Comparison of ENCODE assay signal across 14 cellular contexts in the genomic region with DNA sequence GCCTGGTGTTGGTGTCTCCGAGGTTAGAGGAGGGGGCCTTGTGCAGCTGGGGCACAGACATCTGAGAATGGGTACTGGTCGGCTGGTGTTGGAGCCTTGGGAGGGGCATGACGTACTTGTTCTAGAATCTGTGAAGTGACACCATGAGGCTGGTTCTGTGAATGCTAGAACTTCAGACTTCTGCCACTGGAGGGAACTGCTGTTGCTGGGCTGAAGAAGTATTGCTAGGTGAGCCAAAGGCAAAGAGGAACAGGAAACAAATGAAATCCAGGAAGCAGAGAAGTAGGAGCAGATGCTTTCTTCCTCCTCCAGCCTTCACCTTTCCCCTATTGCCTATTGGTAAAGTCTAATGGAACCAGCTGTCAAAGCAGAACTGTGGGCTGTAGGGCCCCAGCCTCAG.
A peak's percentile ranks its signal among the peaks of the same experiment; 100 is the strongest.
DNase-seq lines count a peak whose midpoint lies in the region; ATAC-seq and TF ChIP-seq lines count a peak whose summit lies in the region.
"Had no signal": no experiment of that assay in that cellular context is flagged by ENCODE, and none has a peak within 500 bp of the region (broad histone marks: within the 10 kb centered on the region; RNA-seq: fewer than 3 reads in every experiment).

No MANE protein-coding gene starts in this region.

- H3K9me3 ChIP-seq in mammary epithelial cell (replicated peaks; ENCODE audit: insufficient read depth, low read length): no peaks in the 10 kb centered on the region
- H3K9me3 ChIP-seq in neural progenitor cell (ENCODE audit: low read depth): no peaks in the 10 kb centered on the region
- H3K9me3 ChIP-seq: tibial artery had no signal

- H3K27me3 ChIP-seq in mammary epithelial cell (ENCODE audit: insufficient read depth, low read length) (no peaks in the 10 kb centered on the region), neural progenitor cell (no peaks in the 10 kb centered on the region)
- H3K27me3 ChIP-seq: tibial artery had no signal

- no peaks in the 10 kb centered on the region for H3K36me3 Mint-ChIP-seq in neural progenitor cell
- H3K36me3 Mint-ChIP-seq in stimulated activated naive B cell treated with anti-CD40 and anti-IgM and Interleukin-4, amounts not matched to agents 10 μg/mL and 1 μg/mL and 100 μg/mL, for 72 hours: no peaks in the 10 kb centered on the region
- H3K36me3 Mint-ChIP-seq: brain, mesothelial cell of epicardium had no signal

- DNase-seq in DMS 273 (lab: John Stamatoyannopoulos, UW; ENCODE audit: unreplicated experiment): peak; percentile 8
- DNase-seq in DMS 273 treated with DMSO at 0.1 percent for 48 hours (lab: John Stamatoyannopoulos, UW): no peak
- DNase-seq in NAMALWA (ENCODE audit: low spot score): peak; percentile 48
- DNase-seq in mammary epithelial cell: peak; percentile 42
- peak; percentile 7 for DNase-seq in neural progenitor cell (ENCODE audit: low spot score)
- no peak for DNase-seq in stimulated activated naive B cell treated with anti-CD40 and anti-IgM and Interleukin-4, amounts not matched to agents 10 μg/mL and 1 μg/mL and 100 μg/mL, for 72 hours
- no peak for DNase-seq in stimulated activated naive CD8-positive, alpha-beta T cell treated with anti-CD3 and anti-CD28 coated beads, Interleukin-15, Interleukin-2, amounts not matched to agents 100 U/mL and 50 U/mL, for 24 hours
- DNase-seq: activated T-cell treated with anti-CD3 and anti-CD28 coated beads, Interleukin-2, amount 50 U/mL, for 48 hours; NCI-H1436; tibial artery had no signal

- H3K9me3 Mint-ChIP-seq in neural progenitor cell: no peaks in the 10 kb centered on the region
- H3K9me3 Mint-ChIP-seq in stimulated activated naive B cell treated with anti-CD40 and anti-IgM and Interleukin-4, amounts not matched to agents 10 μg/mL and 1 μg/mL and 100 μg/mL, for 72 hours: no peaks in the 10 kb centered on the region
- H3K9me3 Mint-ChIP-seq: brain, mesothelial cell of epicardium had no signal

- no peak overlapping the region for H3K4me2 ChIP-seq in mammary epithelial cell (ENCODE audit: insufficient read depth, low read depth, low read length)
- no peak overlapping the region for H3K4me2 ChIP-seq in neural progenitor cell

- H3K79me2 ChIP-seq in mammary epithelial cell (ENCODE audit: insufficient read depth, low read length) (no peaks in the 10 kb centered on the region), neural progenitor cell (ENCODE audit: low read depth) (no peaks in the 10 kb centered on the region)

- BruUV-seq in mammary epithelial cell (replicated peaks; lab: Mats Ljungman, UMichigan): no TSS peak

- H3K9ac ChIP-seq in mammary epithelial cell (ENCODE audit: insufficient read depth, low read length) (no peak overlapping the region), neural progenitor cell (no peak overlapping the region)

- H3K4me1 Mint-ChIP-seq in neural progenitor cell: peaks cover 11% of the 10 kb centered on the region
- H3K4me1 Mint-ChIP-seq in stimulated activated naive B cell treated with anti-CD40 and anti-IgM and Interleukin-4, amounts not matched to agents 10 μg/mL and 1 μg/mL and 100 μg/mL, for 72 hours: no peaks in the 10 kb centered on the region

- H4K20me1 ChIP-seq in mammary epithelial cell (ENCODE audit: insufficient read depth, low read length): no peaks in the 10 kb centered on the region
- H4K20me1 ChIP-seq in neural progenitor cell (ENCODE audit: low read depth): no peaks in the 10 kb centered on the region

- no peak overlapping the region for H3K27ac Mint-ChIP-seq in neural progenitor cell
- H3K27ac Mint-ChIP-seq in stimulated activated naive B cell treated with anti-CD40 and anti-IgM and Interleukin-4, amounts not matched to agents 10 μg/mL and 1 μg/mL and 100 μg/mL, for 72 hours: no peak overlapping the region
- H3K27ac Mint-ChIP-seq: brain, mesothelial cell of epicardium had no signal

- CTCF ChIA-PET in mammary epithelial cell (lab: Charles Lee; ENCODE audit: low non-redundant PET): interaction anchor here (0.6 kb wide), 1 partner anchor 218 kb away, joined by 4 read pairs; no protein-coding TSS in a partner anchor

- H3K27me3 Mint-ChIP-seq in neural progenitor cell (ENCODE audit: insufficient read depth, low read depth): no peaks in the 10 kb centered on the region
- H3K27me3 Mint-ChIP-seq in stimulated activated naive B cell treated with anti-CD40 and anti-IgM and Interleukin-4, amounts not matched to agents 10 μg/mL and 1 μg/mL and 100 μg/mL, for 72 hours: peaks cover 3 to 6% of the 10 kb centered on the region in 2 donors
- H3K27me3 Mint-ChIP-seq: brain had no signal

- dilution Hi-C loops in mammary epithelial cell (cut with HindIII; ENCODE audit: low sequenced_read_pairs): no loop called here

- peak; percentile 39 to 62 for TF ChIP-seq CTCF in mammary epithelial cell (conservative IDR thresholded peaks at IDR 0.05 in 1 of 2, IDR thresholded peaks at IDR 0.05 in 1 of 2; ENCODE audit: extremely low read depth in 1 of 2, insufficient read depth in 1 of 2, low read depth in 1 of 2, low read length in 2 of 2)
- TF ChIP-seq CTCF in neural progenitor cell (IDR thresholded peaks at IDR 0.05): no peak

- WGBS in mammary epithelial cell (ENCODE audit: low coverage, missing lambda C conversion rate): 77% methylated on average over 3 of the region's 3 CpGs

- H2AFZ ChIP-seq in mammary epithelial cell (ENCODE audit: low read depth, low read length) (peak overlapping the region; percentile 29), neural progenitor cell (replicated peaks) (peak overlapping the region; percentile 59)

- H3F3A ChIP-seq in neural progenitor cell (ENCODE audit: low read depth): no peaks in the 10 kb centered on the region

- intact Hi-C loops in mammary epithelial cell (cut with micrococcal nuclease): loop anchor here (2.0 kb wide), 1 partner anchor 110 kb away; no protein-coding TSS in a partner anchor

- no peak overlapping the region for H3K27ac ChIP-seq in mammary epithelial cell (ENCODE audit: insufficient read depth, low read depth, low read length)
- no peak overlapping the region for H3K27ac ChIP-seq in neural progenitor cell
- H3K27ac ChIP-seq: tibial artery had no signal

- in situ Hi-C loops in mammary epithelial cell (cut with MboI; ENCODE audit: low sequenced_read_pairs in 2 of 2): no loop called here

- H3K36me3 ChIP-seq in mammary epithelial cell (ENCODE audit: insufficient read depth, low read length): no peaks in the 10 kb centered on the region
- no peaks in the 10 kb centered on the region for H3K36me3 ChIP-seq in neural progenitor cell
- H3K36me3 ChIP-seq: tibial artery had no signal

- no peak for ATAC-seq in GM19467 (IDR thresholded peaks at IDR 0.05; ENCODE audit: unreplicated experiment)
- no peak for ATAC-seq in stimulated activated naive B cell treated with anti-CD40 and anti-IgM and Interleukin-4, amounts not matched to agents 10 μg/mL and 1 μg/mL and 100 μg/mL, for 72 hours (replicated peaks)
- ATAC-seq in stimulated activated naive CD8-positive, alpha-beta T cell treated with anti-CD3 and anti-CD28 coated beads, Interleukin-15, Interleukin-2, amounts not matched to agents 100 U/mL and 50 U/mL, for 24 hours: no peak
- ATAC-seq: activated CD4-positive, CD25-positive, alpha-beta regulatory T cell treated with anti-CD3 and anti-CD28 coated beads, Interleukin-2, amount 50 U/mL, for 24 hours had no signal

- H3K4me1 ChIP-seq in mammary epithelial cell (ENCODE audit: insufficient read depth, low read length): no peaks in the 10 kb centered on the region
- peaks cover 27% of the 10 kb centered on the region for H3K4me1 ChIP-seq in neural progenitor cell
- H3K4me1 ChIP-seq: tibial artery had no signal

- no peak overlapping the region for H3K4me3 Mint-ChIP-seq in neural progenitor cell
- H3K4me3 Mint-ChIP-seq in stimulated activated naive B cell treated with anti-CD40 and anti-IgM and Interleukin-4, amounts not matched to agents 10 μg/mL and 1 μg/mL and 100 μg/mL, for 72 hours: no peak overlapping the region
- H3K4me3 Mint-ChIP-seq: brain, mesothelial cell of epicardium had no signal

- H3K4me3 ChIP-seq in mammary epithelial cell (replicated peaks in 1 of 3; ENCODE audit: insufficient read depth in 1 of 3, low read depth in 2 of 3, low read length in 3 of 3): no peak overlapping the region
- no peak overlapping the region for H3K4me3 ChIP-seq in neural progenitor cell
- H3K4me3 ChIP-seq: tibial artery had no signal

Comparison
In these comparisons a context has a peak if more than half of its experiments do, and no peak if none do; other contexts are left out.
1. DNase-seq: peak in DMS 273 (single experiment), NAMALWA (single experiment), mammary epithelial cell (single experiment) and neural progenitor cell (single experiment); none in DMS 273 treated with DMSO at 0.1 percent for 48 hours (single experiment), stimulated activated naive B cell treated with anti-CD40 and anti-IgM and Interleukin-4, amounts not matched to agents 10 μg/mL and 1 μg/mL and 100 μg/mL, for 72 hours (single experiment) and stimulated activated naive CD8-positive, alpha-beta T cell treated with anti-CD3 and anti-CD28 coated beads, Interleukin-15, Interleukin-2, amounts not matched to agents 100 U/mL and 50 U/mL, for 24 hours (single experiment).